ENCODE assay signal across 1 cellular context in the genomic region with DNA sequence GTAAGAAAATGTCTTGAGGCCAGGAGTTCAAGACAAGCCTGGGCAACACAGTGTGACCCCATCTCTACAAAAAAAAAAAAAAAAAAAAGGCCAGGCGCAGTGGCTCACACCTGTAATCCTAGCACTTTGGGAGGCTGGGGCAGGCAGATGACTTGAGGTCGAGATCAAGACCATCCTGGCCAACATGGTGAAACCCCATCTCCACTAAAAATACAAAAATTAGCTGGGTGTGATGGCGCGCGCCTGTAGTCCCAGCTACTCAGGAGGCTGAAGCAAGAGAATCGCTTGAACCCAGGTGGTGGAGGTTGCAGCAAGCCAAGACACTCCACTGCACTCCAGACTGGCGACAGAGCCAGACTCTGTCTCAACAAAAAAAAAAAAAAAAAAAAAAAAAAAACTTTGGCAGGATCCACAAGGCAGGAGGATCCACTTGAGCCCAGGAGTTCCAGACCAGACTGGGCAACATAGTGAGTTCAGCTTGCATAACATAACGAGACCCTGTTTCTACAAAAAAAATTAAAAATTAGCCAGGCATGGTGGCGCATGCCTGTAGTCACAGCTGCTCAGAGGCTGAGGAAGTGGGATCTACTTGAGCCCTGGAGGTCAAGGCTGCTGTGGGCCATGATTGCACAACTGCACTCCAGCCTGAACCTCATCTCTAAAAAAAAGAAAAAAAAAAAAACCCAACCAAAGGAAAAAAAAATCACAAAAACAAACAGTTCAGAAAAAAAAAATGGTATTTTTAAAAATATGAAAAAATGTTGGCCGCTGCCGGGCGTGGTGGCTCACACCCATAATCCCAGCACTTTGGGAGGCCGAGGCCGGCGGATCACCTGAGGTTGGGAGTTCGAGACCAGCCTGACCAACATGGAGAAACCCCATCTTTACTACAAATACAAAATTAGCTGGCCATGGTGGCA.
A peak's percentile ranks its signal among the peaks of the same experiment; 100 is the strongest.
TF ChIP-seq lines count a peak whose summit lies in the region.

No MANE protein-coding gene starts in this region.

TF ChIP-seq in HepG2, 621 proteins besides CTCF, POLR2A, EP300 and RAD21 (continued from another document and continues in another):
- TF ChIP-seq, protein P1, sequence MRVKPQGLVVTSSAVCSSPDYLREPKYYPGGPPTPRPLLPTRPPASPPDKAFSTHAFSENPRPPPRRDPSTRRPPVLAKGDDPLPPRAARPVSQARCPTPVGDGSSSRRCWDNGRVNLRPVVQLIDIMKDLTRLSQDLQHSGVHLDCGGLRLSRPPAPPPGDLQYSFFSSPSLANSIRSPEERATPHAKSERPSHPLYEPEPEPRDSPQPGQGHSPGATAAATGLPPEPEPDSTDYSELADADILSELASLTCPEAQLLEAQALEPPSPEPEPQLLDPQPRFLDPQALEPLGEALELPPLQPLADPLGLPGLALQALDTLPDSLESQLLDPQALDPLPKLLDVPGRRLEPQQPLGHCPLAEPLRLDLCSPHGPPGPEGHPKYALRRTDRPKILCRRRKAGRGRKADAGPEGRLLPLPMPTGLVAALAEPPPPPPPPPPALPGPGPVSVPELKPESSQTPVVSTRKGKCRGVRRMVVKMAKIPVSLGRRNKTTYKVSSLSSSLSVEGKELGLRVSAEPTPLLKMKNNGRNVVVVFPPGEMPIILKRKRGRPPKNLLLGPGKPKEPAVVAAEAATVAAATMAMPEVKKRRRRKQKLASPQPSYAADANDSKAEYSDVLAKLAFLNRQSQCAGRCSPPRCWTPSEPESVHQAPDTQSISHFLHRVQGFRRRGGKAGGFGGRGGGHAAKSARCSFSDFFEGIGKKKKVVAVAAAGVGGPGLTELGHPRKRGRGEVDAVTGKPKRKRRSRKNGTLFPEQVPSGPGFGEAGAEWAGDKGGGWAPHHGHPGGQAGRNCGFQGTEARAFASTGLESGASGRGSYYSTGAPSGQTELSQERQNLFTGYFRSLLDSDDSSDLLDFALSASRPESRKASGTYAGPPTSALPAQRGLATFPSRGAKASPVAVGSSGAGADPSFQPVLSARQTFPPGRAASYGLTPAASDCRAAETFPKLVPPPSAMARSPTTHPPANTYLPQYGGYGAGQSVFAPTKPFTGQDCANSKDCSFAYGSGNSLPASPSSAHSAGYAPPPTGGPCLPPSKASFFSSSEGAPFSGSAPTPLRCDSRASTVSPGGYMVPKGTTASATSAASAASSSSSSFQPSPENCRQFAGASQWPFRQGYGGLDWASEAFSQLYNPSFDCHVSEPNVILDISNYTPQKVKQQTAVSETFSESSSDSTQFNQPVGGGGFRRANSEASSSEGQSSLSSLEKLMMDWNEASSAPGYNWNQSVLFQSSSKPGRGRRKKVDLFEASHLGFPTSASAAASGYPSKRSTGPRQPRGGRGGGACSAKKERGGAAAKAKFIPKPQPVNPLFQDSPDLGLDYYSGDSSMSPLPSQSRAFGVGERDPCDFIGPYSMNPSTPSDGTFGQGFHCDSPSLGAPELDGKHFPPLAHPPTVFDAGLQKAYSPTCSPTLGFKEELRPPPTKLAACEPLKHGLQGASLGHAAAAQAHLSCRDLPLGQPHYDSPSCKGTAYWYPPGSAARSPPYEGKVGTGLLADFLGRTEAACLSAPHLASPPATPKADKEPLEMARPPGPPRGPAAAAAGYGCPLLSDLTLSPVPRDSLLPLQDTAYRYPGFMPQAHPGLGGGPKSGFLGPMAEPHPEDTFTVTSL (CRISPR knock-in tag; IDR thresholded peaks at IDR 0.05; ENCODE audit: borderline replicate concordance), result peak; percentile 94
- TF ChIP-seq ZFP36L1 (CRISPR knock-in tag; IDR thresholded peaks at IDR 0.05), result 0 out of 2 replicates have a peak, but pooled peaks have one; percentile 74
- TF ChIP-seq, protein P2, sequence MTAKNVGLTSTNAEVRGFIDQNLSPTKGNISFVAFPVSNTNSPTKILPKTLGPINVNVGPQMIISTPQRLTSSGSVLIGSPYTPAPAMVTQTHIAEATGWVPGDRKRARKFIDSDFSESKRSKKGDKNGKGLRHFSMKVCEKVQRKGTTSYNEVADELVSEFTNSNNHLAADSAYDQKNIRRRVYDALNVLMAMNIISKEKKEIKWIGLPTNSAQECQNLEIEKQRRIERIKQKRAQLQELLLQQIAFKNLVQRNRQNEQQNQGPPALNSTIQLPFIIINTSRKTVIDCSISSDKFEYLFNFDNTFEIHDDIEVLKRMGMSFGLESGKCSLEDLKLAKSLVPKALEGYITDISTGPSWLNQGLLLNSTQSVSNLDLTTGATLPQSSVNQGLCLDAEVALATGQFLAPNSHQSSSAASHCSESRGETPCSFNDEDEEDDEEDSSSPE (CRISPR knock-in tag; IDR thresholded peaks at IDR 0.05), result peak; percentile 38; the same call in 1 of the 2 replicates
- TF ChIP-seq ZNF329 (CRISPR knock-in tag; IDR thresholded peaks at IDR 0.05; ENCODE audit: low read depth), result peak; percentile 69; the same call in 1 of the 2 replicates
- TF ChIP-seq KMT2A (CRISPR knock-in tag; IDR thresholded peaks at IDR 0.05), result peak; percentile 55; the same call in 1 of the 2 replicates
- TF ChIP-seq JUN (CRISPR knock-in tag; IDR thresholded peaks at IDR 0.05), result peak; percentile 70
- 0 out of 2 replicates have a peak, but pooled peaks have one; percentile 26 for TF ChIP-seq EHMT2 (IDR thresholded peaks at IDR 0.05; ENCODE audit: borderline replicate concordance, low read depth, low read length)
- TF ChIP-seq ZNF160 (CRISPR knock-in tag; IDR thresholded peaks at IDR 0.05), result peak; percentile 67; the same call in 1 of the 2 replicates
- TF ChIP-seq HNF4G (IDR thresholded peaks at IDR 0.05; ENCODE audit: borderline replicate concordance, low read depth, low read length), result peak; percentile 54; the same call in 1 of the 2 replicates
- TF ChIP-seq HNF4G (CRISPR knock-in tag; IDR thresholded peaks at IDR 0.05; ENCODE audit: borderline replicate concordance, low read depth), result peak; percentile 82
- 0 out of 2 replicates have a peak, but pooled peaks have one; percentile 28 for TF ChIP-seq ZNF547 (CRISPR knock-in tag; IDR thresholded peaks at IDR 0.05)
- TF ChIP-seq, protein P3, sequence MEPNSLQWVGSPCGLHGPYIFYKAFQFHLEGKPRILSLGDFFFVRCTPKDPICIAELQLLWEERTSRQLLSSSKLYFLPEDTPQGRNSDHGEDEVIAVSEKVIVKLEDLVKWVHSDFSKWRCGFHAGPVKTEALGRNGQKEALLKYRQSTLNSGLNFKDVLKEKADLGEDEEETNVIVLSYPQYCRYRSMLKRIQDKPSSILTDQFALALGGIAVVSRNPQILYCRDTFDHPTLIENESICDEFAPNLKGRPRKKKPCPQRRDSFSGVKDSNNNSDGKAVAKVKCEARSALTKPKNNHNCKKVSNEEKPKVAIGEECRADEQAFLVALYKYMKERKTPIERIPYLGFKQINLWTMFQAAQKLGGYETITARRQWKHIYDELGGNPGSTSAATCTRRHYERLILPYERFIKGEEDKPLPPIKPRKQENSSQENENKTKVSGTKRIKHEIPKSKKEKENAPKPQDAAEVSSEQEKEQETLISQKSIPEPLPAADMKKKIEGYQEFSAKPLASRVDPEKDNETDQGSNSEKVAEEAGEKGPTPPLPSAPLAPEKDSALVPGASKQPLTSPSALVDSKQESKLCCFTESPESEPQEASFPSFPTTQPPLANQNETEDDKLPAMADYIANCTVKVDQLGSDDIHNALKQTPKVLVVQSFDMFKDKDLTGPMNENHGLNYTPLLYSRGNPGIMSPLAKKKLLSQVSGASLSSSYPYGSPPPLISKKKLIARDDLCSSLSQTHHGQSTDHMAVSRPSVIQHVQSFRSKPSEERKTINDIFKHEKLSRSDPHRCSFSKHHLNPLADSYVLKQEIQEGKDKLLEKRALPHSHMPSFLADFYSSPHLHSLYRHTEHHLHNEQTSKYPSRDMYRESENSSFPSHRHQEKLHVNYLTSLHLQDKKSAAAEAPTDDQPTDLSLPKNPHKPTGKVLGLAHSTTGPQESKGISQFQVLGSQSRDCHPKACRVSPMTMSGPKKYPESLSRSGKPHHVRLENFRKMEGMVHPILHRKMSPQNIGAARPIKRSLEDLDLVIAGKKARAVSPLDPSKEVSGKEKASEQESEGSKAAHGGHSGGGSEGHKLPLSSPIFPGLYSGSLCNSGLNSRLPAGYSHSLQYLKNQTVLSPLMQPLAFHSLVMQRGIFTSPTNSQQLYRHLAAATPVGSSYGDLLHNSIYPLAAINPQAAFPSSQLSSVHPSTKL (CRISPR knock-in tag; IDR thresholded peaks at IDR 0.05), result peak; percentile 96
- peak; percentile 36; the same call in 1 of the 2 replicates for TF ChIP-seq RERE (CRISPR knock-in tag; IDR thresholded peaks at IDR 0.05; ENCODE audit: low read depth)
- TF ChIP-seq YY1 (IDR thresholded peaks at IDR 0.05; ENCODE audit: insufficient read depth, insufficient replicate concordance, low read depth, low read length), result peak; percentile 34
- peak; percentile 72 for TF ChIP-seq KAT8 (CRISPR knock-in tag; IDR thresholded peaks at IDR 0.05)
- 0 out of 2 replicates have a peak, but pooled peaks have one; percentile 36 for TF ChIP-seq GLMP (CRISPR knock-in tag; IDR thresholded peaks at IDR 0.05; ENCODE audit: borderline replicate concordance)
- TF ChIP-seq CBX5 (CRISPR knock-in tag; IDR thresholded peaks at IDR 0.05; ENCODE audit: borderline replicate concordance), result peak; percentile 89
- peak; percentile 51; the same call in 1 of the 2 replicates for TF ChIP-seq ZFX (CRISPR knock-in tag; IDR thresholded peaks at IDR 0.05; ENCODE audit: low read depth)
- TF ChIP-seq TCF7 (IDR thresholded peaks at IDR 0.05; ENCODE audit: low read depth), result peak; percentile 18; the same call in 1 of the 2 replicates
- TF ChIP-seq, protein P4, sequence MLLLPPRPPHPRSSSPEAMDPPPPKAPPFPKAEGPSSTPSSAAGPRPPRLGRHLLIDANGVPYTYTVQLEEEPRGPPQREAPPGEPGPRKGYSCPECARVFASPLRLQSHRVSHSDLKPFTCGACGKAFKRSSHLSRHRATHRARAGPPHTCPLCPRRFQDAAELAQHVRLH (CRISPR knock-in tag; IDR thresholded peaks at IDR 0.05; ENCODE audit: borderline replicate concordance, low read depth), result peak; percentile 48; the same call in 1 of the 2 replicates
- peak; percentile 94 for TF ChIP-seq POGZ (CRISPR knock-in tag; IDR thresholded peaks at IDR 0.05)
- peak; percentile 88 for TF ChIP-seq HMG20A (CRISPR knock-in tag; IDR thresholded peaks at IDR 0.05; ENCODE audit: borderline replicate concordance)
- TF ChIP-seq ELF3 (CRISPR knock-in tag; IDR thresholded peaks at IDR 0.05), result peak; percentile 86
- TF ChIP-seq, protein P5, sequence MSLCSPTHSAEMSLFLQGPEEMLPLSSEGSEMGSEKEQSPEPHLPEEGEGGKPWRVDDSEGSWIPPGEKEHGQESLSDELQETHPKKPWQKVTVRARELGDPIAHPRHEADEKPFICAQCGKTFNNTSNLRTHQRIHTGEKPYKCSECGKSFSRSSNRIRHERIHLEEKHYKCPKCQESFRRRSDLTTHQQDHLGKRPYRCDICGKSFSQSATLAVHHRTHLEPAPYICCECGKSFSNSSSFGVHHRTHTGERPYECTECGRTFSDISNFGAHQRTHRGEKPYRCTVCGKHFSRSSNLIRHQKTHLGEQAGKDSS (CRISPR knock-in tag; IDR thresholded peaks at IDR 0.05; ENCODE audit: borderline replicate concordance, low read depth), result peak; percentile 55; the same call in 1 of the 2 replicates
- TF ChIP-seq PAWR (CRISPR knock-in tag; IDR thresholded peaks at IDR 0.05; ENCODE audit: borderline replicate concordance), result 0 out of 2 replicates have a peak, but pooled peaks have one; percentile 68
- peak; percentile 96 for TF ChIP-seq ZNF460 (CRISPR knock-in tag; IDR thresholded peaks at IDR 0.05; ENCODE audit: borderline replicate concordance)
- peak; percentile 74 for TF ChIP-seq FOSL2 (CRISPR knock-in tag; IDR thresholded peaks at IDR 0.05)
- TF ChIP-seq IKZF4 (CRISPR knock-in tag; IDR thresholded peaks at IDR 0.05; ENCODE audit: borderline replicate concordance, low read depth, not compliant biosample characterization), result peak; percentile 93
